In genomic region chrX:10106801-10107200, GRCh38 we compare ENCODE assay signal across 9 cellular contexts. TPM values are rescaled to one million over a fixed set of nuclear protein-coding genes. Genes with fewer than 3 reads are reported as not detected.
A peak's percentile ranks its signal among the peaks of the same experiment; 100 is the strongest.
DNase-seq lines count a peak whose midpoint lies in the region; ATAC-seq, FAIRE-seq and TF ChIP-seq lines count a peak whose summit lies in the region.
"Had no signal": no experiment of that assay in that cellular context is flagged by ENCODE, and none has a peak within 500 bp of the region (broad histone marks: within the 10 kb centered on the region; RNA-seq: fewer than 3 reads in every experiment).

No MANE protein-coding gene starts in this region.

- TF ChIP-seq CTCF in MM.1S (IDR thresholded peaks at IDR 0.05; ENCODE audit: low read length) (no peak), GM12878 (IDR thresholded peaks at IDR 0.05 in 2 of 3, conservative IDR thresholded peaks at IDR 0.05 in 1 of 3; ENCODE audit: control insufficient read depth in 2 of 3, extremely low read depth in 1 of 3, insufficient read depth in 1 of 3, low read depth in 3 of 3, low read length in 3 of 3) (no peak), upper lobe of right lung (IDR thresholded peaks at IDR 0.05) (no peak)

- intact Hi-C loops in GM12878 (cut with micrococcal nuclease; ENCODE audit: unreplicated experiment) = no loop called here
- intact Hi-C loops in upper lobe of right lung (cut with DNase I) = no loop called here

- peak overlapping the region; percentile 61 for H3K4me2 ChIP-seq in MM.1S (ENCODE audit: low read depth, low read length)
- H3K4me2 ChIP-seq in GM12878 (ENCODE audit: control insufficient read depth, insufficient read depth) = peak overlapping the region; percentile 28

- SMC1A ChIA-PET in GM12878 (lab: Charles Lee; ENCODE audit: uncharacterized antibody, unreplicated experiment) = interaction anchor here (0.6 to 16.7 kb wide), 9 partner anchors 8 to 110 kb away, joined by 3 to 206 read pairs (median 11); no protein-coding TSS in a partner anchor

- H4K20me1 ChIP-seq in MM.1S (ENCODE audit: insufficient read depth, low read length) = no peaks in the 10 kb centered on the region
- H4K20me1 ChIP-seq in GM12878 (ENCODE audit: control insufficient read depth, insufficient read depth) = no peaks in the 10 kb centered on the region

- FAIRE-seq in GM12878 (lab: Jason Lieb, UNC) = peak; percentile 78

- no peak for TF ChIP-seq RAD21 in GM12878 (IDR thresholded peaks at IDR 0.05; ENCODE audit: insufficient read depth, low read depth, low read length)

- H3K9me3 ChIP-seq in MM.1S (replicated peaks; ENCODE audit: insufficient read depth, low read length) (no peaks in the 10 kb centered on the region), GM12878 (replicated peaks; ENCODE audit: control insufficient read depth, insufficient read depth, low read length) (no peaks in the 10 kb centered on the region; the same call in 2 of the 3 replicates), upper lobe of right lung (no peaks in the 10 kb centered on the region)

- 14% methylated on average over 10 of the region's 10 CpGs for WGBS in GM12878 (ENCODE audit: insufficient coverage, insufficient replicate concordance, low lambda C conversion rate, missing lambda C conversion rate)

- H3K9ac ChIP-seq in MM.1S (ENCODE audit: low read length) = peak overlapping the region; percentile 62
- peak overlapping the region; percentile 25; the same call in 1 of the 2 replicates for H3K9ac ChIP-seq in GM12878 (ENCODE audit: control insufficient read depth, insufficient read depth, low read length)

- POLR2A ChIA-PET in GM12878 (lab: Charles Lee) = interaction anchor here (0.8 to 3.4 kb wide), 5 partner anchors 9 to 95 kb away, joined by 3 to 28 read pairs (median 3); no protein-coding TSS in a partner anchor

- DNase-seq in activated gamma-delta T cell treated with Interleukin-2 at 50 U/mL for 16 hours (peak; percentile 47), activated gamma-delta T cell (lab: John Stamatoyannopoulos, UW) (no peak), MM.1S (peak; percentile 84), GM12878 (ENCODE audit: low read depth, low spot score) (no peak), upper lobe of right lung (no peak), MV-4-11 (lab: John Stamatoyannopoulos, UW) (no peak), retina (no peak), NCI-H2029 (lab: John Stamatoyannopoulos, UW) (no peak)

- CTCF ChIA-PET in GM12878 (lab: Yijun Ruan, JAX) = interaction anchor here (0.6 to 5.6 kb wide), 6 partner anchors 9 to 104 kb away, joined by 3 to 29 read pairs (median 4); no protein-coding TSS in a partner anchor

- RAD21 ChIA-PET in GM12878 (lab: Charles Lee; ENCODE audit: unreplicated experiment) = interaction anchor here (0.8 to 7.8 kb wide), 6 partner anchors 10 to 109 kb away, joined by 3 to 99 read pairs (median 6); no protein-coding TSS in a partner anchor

- H3K4me3 ChIP-seq in MM.1S (ENCODE audit: low read length) (peak overlapping the region; percentile 7; the same call in 1 of the 2 replicates), GM12878 (no peak overlapping the region), upper lobe of right lung (no peak overlapping the region)

- H3F3A ChIP-seq in MM.1S (ENCODE audit: insufficient read depth, low read length) = peaks cover 41% of the 10 kb centered on the region

- peaks cover 57% of the 10 kb centered on the region for H3K4me1 ChIP-seq in MM.1S (ENCODE audit: low read length)
- peaks cover 42% of the 10 kb centered on the region for H3K4me1 ChIP-seq in GM12878 (ENCODE audit: control insufficient read depth, insufficient read depth, low read length)
- H3K4me1 ChIP-seq in upper lobe of right lung = peaks cover 11% of the 10 kb centered on the region

- H3K9me2 ChIP-seq in MM.1S (replicated peaks; ENCODE audit: insufficient read depth, low read length) = no peaks in the 10 kb centered on the region

- ATAC-seq in GM12878 = peak; percentile 60
- no peak for ATAC-seq in upper lobe of right lung

- H2AFZ ChIP-seq in MM.1S (ENCODE audit: low read length) (no peak overlapping the region), GM12878 (ENCODE audit: control insufficient read depth, low read depth, low read length) (peak overlapping the region; percentile 26)

- in situ Hi-C loops in GM12878 (cut with MboI) = loop anchor here (25.0 kb wide), 1 partner anchor 1294 kb away; the partner anchor contains the start of gene FAM9A

- no peak for TF ChIP-seq EP300 in GM12878 (IDR thresholded peaks at IDR 0.05; ENCODE audit: borderline replicate concordance in 1 of 2, control insufficient read depth in 1 of 2, low read depth in 2 of 2, low read length in 2 of 2)

- BruUV-seq in GM12878 (replicated peaks; lab: Mats Ljungman, UMichigan) = no TSS peak

- peaks cover 42% of the 10 kb centered on the region for H3K79me2 ChIP-seq in MM.1S (ENCODE audit: low read length)
- H3K79me2 ChIP-seq in GM12878 (ENCODE audit: control insufficient read depth, insufficient read depth, low read length) = no peaks in the 10 kb centered on the region; the same call in 1 of the 2 replicates

- H3K36me3 ChIP-seq in MM.1S (replicated peaks; ENCODE audit: insufficient read depth, low read length) = no peaks in the 10 kb centered on the region
- H3K36me3 ChIP-seq in GM12878 (ENCODE audit: control insufficient read depth in 2 of 2, insufficient read depth in 2 of 2, low read length in 1 of 2) = no peaks in the 10 kb centered on the region; a peak in 2 of 4 replicates
- no peaks in the 10 kb centered on the region for H3K36me3 ChIP-seq in upper lobe of right lung

- no peak for TF ChIP-seq POLR2A in GM12878 (IDR thresholded peaks at IDR 0.05; ENCODE audit: low read depth, low read length)

- peak overlapping the region; percentile 97 for H3K27ac ChIP-seq in MM.1S (ENCODE audit: low read length)
- peak overlapping the region; percentile 56 for H3K27ac ChIP-seq in GM12878 (ENCODE audit: control insufficient read depth, insufficient read depth)
- H3K27ac ChIP-seq in upper lobe of right lung = peak overlapping the region; percentile 24

- H3K27me3 ChIP-seq in MM.1S (replicated peaks; ENCODE audit: insufficient read depth, low read length) (no peaks in the 10 kb centered on the region), GM12878 (replicated peaks in 1 of 2; ENCODE audit: control insufficient read depth in 2 of 2, insufficient read depth in 2 of 2, low read length in 1 of 2) (no peaks in the 10 kb centered on the region; a peak in 1 of 4 replicates), upper lobe of right lung (no peaks in the 10 kb centered on the region)

TF ChIP-seq in GM12878, 131 proteins besides CTCF, POLR2A, EP300 and RAD21 (continues in another document):
- no peak for TF ChIP-seq ELK1 (IDR thresholded peaks at IDR 0.05; ENCODE audit: low read depth, low read length)
- TF ChIP-seq ZNF687 (IDR thresholded peaks at IDR 0.05) = peak; percentile 85
- TF ChIP-seq MXI1 (IDR thresholded peaks at IDR 0.05; ENCODE audit: low read depth, low read length) = 0 out of 2 replicates have a peak, but pooled peaks have one; percentile 20
- TF ChIP-seq SRF (IDR thresholded peaks at IDR 0.05; ENCODE audit: low read depth in 2 of 2, low read length in 2 of 2) = peak; percentile 80 to 89

RNA-seq across cellular contexts. Expression of gene CLCN4, which starts 50.0 kb away (rescaled TPM):
- total RNA-seq in GM12878 (2013; cell fraction: nucleolus; rRNA removed) = 3.0 TPM in 2 replicates
- total RNA-seq in GM12878 (2014; rRNA removed) = 4.0 and 4.1 TPM in 2 replicates
- 2.9 and 3.2 TPM in 2 replicates for total RNA-seq in GM12878 (2014; rRNA removed; fragmentation: Illumina TruSeq; extraction: Trizol)
- total RNA-seq in GM12878 (2021) = 6.9 and 8.0 TPM in 2 replicates
- not detected for polyA plus RNA-seq in GM12878 (2011; ENCODE audit: low read depth)
- 0.91 and 1.0 TPM in 2 replicates for polyA plus RNA-seq in GM12878 (2011; rRNA removed)
- 1.3 and 1.6 TPM in 2 replicates for polyA plus RNA-seq in GM12878 (2011; cell fraction: cytosol; rRNA removed)
- 0.86 and 1.6 TPM in 2 replicates for polyA plus RNA-seq in GM12878 (2011; cell fraction: nucleus; rRNA removed)
- polyA plus RNA-seq in GM12878 (2012) = 0.03 and 0.20 TPM in 2 replicates
- 2.9 and 4.9 TPM in 2 replicates for polyA plus RNA-seq in GM12878 (2014; fragmentation: Illumina TruSeq; extraction: Trizol)
- polyA plus RNA-seq in GM12878 (2014; fragmentation: Nextera tagmentation; extraction: Ambion mirVana) = 1 to 10 TPM in 1 of 2 experiments, under 1 TPM in 1; 0.90 to 1.1 TPM
- 2.6 and 2.7 TPM in 2 replicates for polyA plus RNA-seq in GM12878 (2014; rRNA removed)
- 1 to 10 TPM; 3.2 to 4.3 TPM for polyA plus RNA-seq in GM12878 (2016; fragmentation: Nextera tagmentation; extraction: Ambion mirVana)
- 2.8 and 3.7 TPM in 2 replicates for polyA minus RNA-seq in GM12878 (2011; rRNA and poly(A)+ RNA removed)
- 1.6 and 1.7 TPM in 2 replicates for polyA minus RNA-seq in GM12878 (2011; cell fraction: cytosol; rRNA and poly(A)+ RNA removed)
- 0.73 and 2.3 TPM in 2 replicates for polyA minus RNA-seq in GM12878 (2011; cell fraction: nucleus; rRNA and poly(A)+ RNA removed)
- total RNA-seq in upper lobe of right lung = 9.8 TPM
- total RNA-seq: T-helper 1 cell treated with Interleukin-12 subunit alpha and Interleukin-12 subunit beta and Interleukin-4 antibody, amounts not matched to agents 30 ng/mL and 1 ng/mL, for 36 hours had no signal

Comparison
In these comparisons a context has a peak if more than half of its experiments do, and no peak if none do; other contexts are left out.
1. DNase-seq: peak in activated gamma-delta T cell treated with Interleukin-2 at 50 U/mL for 16 hours (single experiment) and MM.1S (single experiment); none in activated gamma-delta T cell (single experiment), GM12878 (single experiment), upper lobe of right lung (single experiment), MV-4-11 (single experiment), retina (single experiment) and NCI-H2029 (single experiment).
2. H3K27ac ChIP-seq: peak in every context shown above with its lines; median percentile 97 in MM.1S; 56 in GM12878; 24 in upper lobe of right lung.